In the genomic region with DNA sequence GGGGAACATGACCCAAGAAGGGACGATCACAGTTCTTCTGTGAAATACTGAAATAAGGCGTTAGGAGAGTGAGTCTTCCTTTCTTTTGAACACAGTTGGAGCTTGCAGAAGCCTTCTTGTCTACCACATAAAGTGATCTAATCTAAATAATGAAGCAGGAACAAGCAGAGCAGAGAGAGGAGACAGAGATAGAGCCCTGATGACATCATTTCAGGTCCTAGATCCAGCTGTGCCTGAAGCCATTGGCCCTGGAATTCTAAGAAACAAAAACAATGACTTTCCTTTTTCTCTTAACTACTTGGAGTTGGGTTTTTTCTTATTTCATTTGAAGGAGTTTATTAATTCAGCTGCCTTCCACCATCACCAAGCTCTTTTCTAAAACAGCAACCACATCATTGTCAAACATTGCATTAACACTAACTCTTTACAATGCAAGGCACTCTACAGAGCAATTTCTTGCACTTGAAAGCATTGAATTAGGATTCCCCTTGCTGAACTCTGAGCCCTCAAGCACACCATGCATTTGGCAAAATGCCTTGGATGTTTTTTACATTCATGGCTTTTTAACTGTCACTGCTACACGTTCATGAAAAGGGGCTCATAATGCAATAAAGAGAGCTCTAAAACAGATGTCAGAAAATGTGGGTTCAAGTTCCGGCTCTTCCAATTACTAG, we compare ENCODE assay signal across 1 cellular context.
TF ChIP-seq lines count a peak whose summit lies in the region.

No MANE protein-coding gene starts in this region.

TF ChIP-seq in GM23338, 12 proteins besides CTCF, POLR2A, EP300 and RAD21 (continued from another document):
- TF ChIP-seq ZNF462 (CRISPR knock-in tag; IDR thresholded peaks at IDR 0.05) (no peak), EZH2 (IDR thresholded peaks at IDR 0.05; ENCODE audit: low read depth, unreplicated experiment) (no peak), CREB1 (CRISPR knock-in tag; IDR thresholded peaks at IDR 0.05; ENCODE audit: low read depth) (no peak), NANOG (IDR thresholded peaks at IDR 0.05; ENCODE audit: borderline replicate concordance) (no peak), EZH2phosphoT487 (IDR thresholded peaks at IDR 0.05; ENCODE audit: unreplicated experiment) (no peak), ZNF331 (CRISPR knock-in tag; IDR thresholded peaks at IDR 0.05; ENCODE audit: low read depth) (no peak), ZNF114 (CRISPR knock-in tag; IDR thresholded peaks at IDR 0.05) (no peak)
- TF ChIP-seq, protein P1, sequence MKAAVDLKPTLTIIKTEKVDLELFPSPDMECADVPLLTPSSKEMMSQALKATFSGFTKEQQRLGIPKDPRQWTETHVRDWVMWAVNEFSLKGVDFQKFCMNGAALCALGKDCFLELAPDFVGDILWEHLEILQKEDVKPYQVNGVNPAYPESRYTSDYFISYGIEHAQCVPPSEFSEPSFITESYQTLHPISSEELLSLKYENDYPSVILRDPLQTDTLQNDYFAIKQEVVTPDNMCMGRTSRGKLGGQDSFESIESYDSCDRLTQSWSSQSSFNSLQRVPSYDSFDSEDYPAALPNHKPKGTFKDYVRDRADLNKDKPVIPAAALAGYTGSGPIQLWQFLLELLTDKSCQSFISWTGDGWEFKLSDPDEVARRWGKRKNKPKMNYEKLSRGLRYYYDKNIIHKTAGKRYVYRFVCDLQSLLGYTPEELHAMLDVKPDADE (IDR thresholded peaks at IDR 0.05): no peak
TF ChIP-seq in GM23338: peak in this region for 0.
